Comparison of ENCODE assay signal across 8 cellular contexts in the genomic region with DNA sequence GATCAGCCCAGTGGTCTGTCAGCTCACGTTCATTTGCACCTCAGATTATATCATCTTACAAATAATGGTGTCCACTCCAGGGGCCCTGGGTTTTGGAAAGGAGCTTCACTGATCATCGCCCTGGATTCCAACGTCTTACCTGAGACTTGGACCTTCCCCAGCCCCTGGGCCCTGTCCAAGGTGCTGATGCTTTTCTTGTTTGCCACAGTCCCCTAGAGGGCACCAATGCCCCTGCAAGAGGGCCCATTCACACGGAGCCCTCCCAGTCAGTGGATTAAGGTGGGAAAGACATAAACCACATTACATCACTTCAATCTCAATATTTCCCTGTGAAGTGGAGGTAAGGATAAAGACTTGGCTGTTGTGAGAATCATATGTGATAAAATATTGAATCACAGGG.
DNase-seq lines count a peak whose midpoint lies in the region; ATAC-seq and TF ChIP-seq lines count a peak whose summit lies in the region.

No MANE protein-coding gene starts in this region.

- intact Hi-C loops in Panc1 (cut with micrococcal nuclease; ENCODE audit: unreplicated experiment), result no loop called here

- H3K4me3 ChIP-seq in GM12865 (ENCODE audit: low read depth, low read length), result no peak overlapping the region
- H3K4me3 ChIP-seq in Panc1 (ENCODE audit: low read depth in 2 of 2, low read length in 2 of 2), result no peak overlapping the region

- peaks cover 5% of the 10 kb centered on the region; the same call in 1 of the 2 replicates for H3K27me3 ChIP-seq in Panc1 (ENCODE audit: control insufficient read depth, insufficient read depth, low read length)

- H3K27ac ChIP-seq in 22Rv1 (no peak overlapping the region), Panc1 (ENCODE audit: low read length) (no peak overlapping the region), epithelial cell of prostate (no peak overlapping the region)

- H3K4me1 ChIP-seq in Panc1 (ENCODE audit: control insufficient read depth, insufficient read depth, low read length), result no peaks in the 10 kb centered on the region

- ATAC-seq in Panc1, result peak; percentile 69; the same call in 1 of the 2 replicates
- no peak for ATAC-seq in HG03521 (IDR thresholded peaks at IDR 0.05; ENCODE audit: unreplicated experiment)

- in situ Hi-C loops in Panc1 (cut with HindIII; ENCODE audit: low pct_unique_long_range_greater_than_20kb, low sequenced_read_pairs), result no loop called here

- no peaks in the 10 kb centered on the region for H3K9me3 ChIP-seq in Panc1 (ENCODE audit: control insufficient read depth, insufficient read depth, low read depth, low read length)

- TF ChIP-seq CTCF in 22Rv1 (IDR thresholded peaks at IDR 0.05) (peak; percentile 34), GM12865 (IDR thresholded peaks at IDR 0.05; ENCODE audit: insufficient read depth, low read depth, low read length, missing control alignments) (peak; percentile 35), Panc1 (IDR thresholded peaks at IDR 0.05) (no peak)

- no TSS peak for BruUV-seq in Panc1 (replicated peaks; lab: Mats Ljungman, UMichigan)

- peak; percentile 56 for DNase-seq in GM12865 (ENCODE audit: low read depth)
- DNase-seq in Panc1 (ENCODE audit: low read depth, low spot score), result no peak
- peak; percentile 14 for DNase-seq in epithelial cell of prostate (ENCODE audit: low read depth, low spot score)
- DNase-seq in stimulated activated CD4-positive, alpha-beta T cell treated with anti-CD3 and anti-CD28 coated beads, Interleukin-4, amount 100 ng/mL, for 1 hour, result peak; percentile 3
- DNase-seq in HCEC 1CT, result no peak
- DNase-seq in cortex of kidney (lab: John Stamatoyannopoulos, UW), result no peak

- POLR2A ChIA-PET in Panc1 (lab: Charles Lee), result no interaction called here

- CTCF ChIA-PET in Panc1 (lab: Charles Lee), result no interaction called here

- no peaks in the 10 kb centered on the region for H3K36me3 ChIP-seq in Panc1 (ENCODE audit: control insufficient read depth, insufficient read depth, low read length)

Comparison
In these comparisons a context has a peak if more than half of its experiments do, and no peak if none do; other contexts are left out.
1. DNase-seq: peak in GM12865 (single experiment), epithelial cell of prostate (single experiment) and stimulated activated CD4-positive, alpha-beta T cell treated with anti-CD3 and anti-CD28 coated beads, Interleukin-4, amount 100 ng/mL, for 1 hour (single experiment); none in Panc1 (single experiment), HCEC 1CT (single experiment) and cortex of kidney (single experiment).